27 cellular contexts compared by ENCODE assay signal in genomic region chr10:76774987-76775603, GRCh38.
"Had no signal": no experiment of that assay in that cellular context is flagged by ENCODE, and none has a peak within 500 bp of the region (broad histone marks: within the 10 kb centered on the region; RNA-seq: fewer than 3 reads in every experiment).

No MANE protein-coding gene starts in this region.

- H3K27ac ChIP-seq: adrenal gland, ascending aorta, left lung, ovary, stomach, suprapubic skin, tibial artery, upper lobe of right lung had no signal

- H3K4me1 ChIP-seq: adrenal gland, left lung, suprapubic skin, upper lobe of right lung had no signal

- H3K9me3 Mint-ChIP-seq: activated naive CD8-positive, alpha-beta T cell treated with anti-CD3 and anti-CD28 coated beads for 36 hours; nephron had no signal

- DNase-seq: activated CD4-positive, alpha-beta T cell treated with anti-CD3 and anti-CD28 coated beads for 36 hours; activated CD4-positive, CD25-positive, alpha-beta regulatory T cell; activated CD8-positive, alpha-beta memory T cell treated with anti-CD3 and anti-CD28 coated beads, Interleukin-2, amount 10 ng/mL, durations not matched to agents 7 days and 5 days; activated CD8-positive, alpha-beta T cell treated with anti-CD3 and anti-CD28 coated beads, Interleukin-2, amount 10 ng/mL, durations not matched to agents 7 days and 5 days; activated naive CD4-positive, alpha-beta T cell; activated naive CD8-positive, alpha-beta T cell treated with anti-CD3 and anti-CD28 coated beads for 36 hours; activated T-cell treated with anti-CD3 and anti-CD28 coated beads, Interleukin-2, amount 50 U/mL, for 48 hours; central memory CD4-positive, alpha-beta T cell; kidney glomerular epithelial cell; left lung; ovary; retina; stimulated activated CD4-positive, alpha-beta T cell treated with anti-CD3 and anti-CD28 coated beads, Interleukin-15, amount 100 ng/mL, for 24 hours; stimulated activated CD4-positive, alpha-beta T cell treated with anti-CD3 and anti-CD28 coated beads, Interleukin-2, amount 100 ng/mL, for 24 hours; stimulated activated naive B cell treated with anti-CD40 and anti-IgM and Interleukin-4, amounts not matched to agents 10 μg/mL and 1 μg/mL and 100 μg/mL, for 72 hours; stomach; T-cell; tibial artery; upper lobe of right lung had no signal

- H3K27me3 ChIP-seq: adrenal gland, ascending aorta, left lung, ovary, stomach, suprapubic skin, tibial artery, upper lobe of right lung had no signal

- H3K36me3 Mint-ChIP-seq: activated CD8-positive, alpha-beta memory T cell treated with anti-CD3 and anti-CD28 coated beads, Interleukin-2, amount 10 ng/mL, durations not matched to agents 7 days and 5 days; activated naive CD8-positive, alpha-beta T cell treated with anti-CD3 and anti-CD28 coated beads for 36 hours; brain; stimulated activated naive B cell treated with anti-CD40 and anti-IgM and Interleukin-4, amounts not matched to agents 10 μg/mL and 1 μg/mL and 100 μg/mL, for 72 hours; T-cell had no signal

- H3K36me3 ChIP-seq: adrenal gland, ascending aorta, left lung, ovary, stomach, suprapubic skin, tibial artery, upper lobe of right lung had no signal

- H3K9me3 ChIP-seq: ascending aorta, ovary, suprapubic skin, upper lobe of right lung had no signal

- ATAC-seq: activated CD4-positive, alpha-beta T cell treated with anti-CD3 and anti-CD28 coated beads for 36 hours; activated CD8-positive, alpha-beta memory T cell treated with anti-CD3 and anti-CD28 coated beads, Interleukin-2, amount 10 ng/mL, durations not matched to agents 7 days and 5 days; activated CD8-positive, alpha-beta T cell treated with anti-CD3 and anti-CD28 coated beads, Interleukin-2, amount 10 ng/mL, durations not matched to agents 7 days and 5 days; esophagus mucosa; left lung; stimulated activated naive B cell treated with anti-CD40 and anti-IgM and Interleukin-4, amounts not matched to agents 10 μg/mL and 1 μg/mL and 100 μg/mL, for 72 hours; T-cell; upper lobe of right lung had no signal

- H3K27ac Mint-ChIP-seq: activated CD4-positive, alpha-beta T cell treated with anti-CD3 and anti-CD28 coated beads for 36 hours; activated CD8-positive, alpha-beta memory T cell treated with anti-CD3 and anti-CD28 coated beads, Interleukin-2, amount 10 ng/mL, durations not matched to agents 7 days and 5 days; activated CD8-positive, alpha-beta T cell treated with anti-CD3 and anti-CD28 coated beads, Interleukin-2, amount 10 ng/mL, durations not matched to agents 7 days and 5 days; activated naive CD8-positive, alpha-beta T cell treated with anti-CD3 and anti-CD28 coated beads for 36 hours; activated T-helper 2 cell treated with anti-CD3 and anti-CD28 coated beads, Interferon-gamma antibody, Interleukin-2, Interleukin-4, amounts not matched to agents 10 μg/mL and 5 μg/mL and 100 μg/mL, durations not matched to agents 14 hours and 24 hours and 36 hours; nephron; progenitor cell of endocrine pancreas; stimulated activated naive B cell treated with anti-CD40 and anti-IgM and Interleukin-4, amounts not matched to agents 10 μg/mL and 1 μg/mL and 100 μg/mL, for 72 hours; T-cell had no signal

- H3K4me3 ChIP-seq: adrenal gland, ascending aorta, left lung, ovary, stomach, suprapubic skin, tibial artery, upper lobe of right lung had no signal
